ENCODE assay signal across 1 cellular context in genomic region chr3:47475570-47476329, GRCh38.
A peak's percentile ranks its signal among the peaks of the same experiment; 100 is the strongest.
TF ChIP-seq lines count a peak whose summit lies in the region.

SCAP (minus strand) TSS chr3:47475941; CDS start chr3:47442993, 32,948 bp downstream.

TF ChIP-seq in K562, 482 proteins besides CTCF, POLR2A, EP300 and RAD21 (continued from another document and continues in another):
- TF ChIP-seq, protein P1, sequence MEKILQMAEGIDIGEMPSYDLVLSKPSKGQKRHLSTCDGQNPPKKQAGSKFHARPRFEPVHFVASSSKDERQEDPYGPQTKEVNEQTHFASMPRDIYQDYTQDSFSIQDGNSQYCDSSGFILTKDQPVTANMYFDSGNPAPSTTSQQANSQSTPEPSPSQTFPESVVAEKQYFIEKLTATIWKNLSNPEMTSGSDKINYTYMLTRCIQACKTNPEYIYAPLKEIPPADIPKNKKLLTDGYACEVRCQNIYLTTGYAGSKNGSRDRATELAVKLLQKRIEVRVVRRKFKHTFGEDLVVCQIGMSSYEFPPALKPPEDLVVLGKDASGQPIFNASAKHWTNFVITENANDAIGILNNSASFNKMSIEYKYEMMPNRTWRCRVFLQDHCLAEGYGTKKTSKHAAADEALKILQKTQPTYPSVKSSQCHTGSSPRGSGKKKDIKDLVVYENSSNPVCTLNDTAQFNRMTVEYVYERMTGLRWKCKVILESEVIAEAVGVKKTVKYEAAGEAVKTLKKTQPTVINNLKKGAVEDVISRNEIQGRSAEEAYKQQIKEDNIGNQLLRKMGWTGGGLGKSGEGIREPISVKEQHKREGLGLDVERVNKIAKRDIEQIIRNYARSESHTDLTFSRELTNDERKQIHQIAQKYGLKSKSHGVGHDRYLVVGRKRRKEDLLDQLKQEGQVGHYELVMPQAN (IDR thresholded peaks at IDR 0.05; ENCODE audit: borderline replicate concordance): 0 out of 2 replicates have a peak, but pooled peaks have one; percentile 21
- TF ChIP-seq ZNF77 (CRISPR knock-in tag; IDR thresholded peaks at IDR 0.05) (no peak), NR4A1 (CRISPR knock-in tag; IDR thresholded peaks at IDR 0.05) (peak; percentile 89; the same call in 1 of the 2 replicates), NR4A1 (tag; IDR thresholded peaks at IDR 0.05) (0 out of 2 replicates have a peak, but pooled peaks have one; percentile 57), MCM7 (IDR thresholded peaks at IDR 0.05) (no peak), RBFOX2 (IDR thresholded peaks at IDR 0.05; ENCODE audit: low read depth, low read length) (peak; percentile 89), SMARCB1 (IDR thresholded peaks at IDR 0.05; ENCODE audit: insufficient read length, low read depth) (no peak), ZNF589 (CRISPR knock-in tag; IDR thresholded peaks at IDR 0.05; ENCODE audit: low read depth) (no peak), ZNF318 (IDR thresholded peaks at IDR 0.05; ENCODE audit: borderline replicate concordance in 1 of 2, low read depth in 1 of 2) (no peak), POLR3G (IDR thresholded peaks at IDR 0.05; ENCODE audit: extremely low read depth, insufficient read length, insufficient replicate concordance) (no peak), ZNF740 (CRISPR knock-in tag; IDR thresholded peaks at IDR 0.05) (peak; percentile 70; the same call in 1 of the 2 replicates), ZNF740 (tag; IDR thresholded peaks at IDR 0.05) (no peak; a peak in 1 of 4 replicates), RBM15 (IDR thresholded peaks at IDR 0.05; ENCODE audit: insufficient read depth, low read length) (no peak), FOXK1 (CRISPR knock-in tag; IDR thresholded peaks at IDR 0.05; ENCODE audit: borderline replicate concordance) (no peak), TRIM28 (IDR thresholded peaks at IDR 0.05) (peak; percentile 96), DDX20 (tag; IDR thresholded peaks at IDR 0.05; ENCODE audit: low read depth) (no peak), ZC3H11A (IDR thresholded peaks at IDR 0.05; ENCODE audit: low read depth, low read length) (no peak), XRCC5 (IDR thresholded peaks at IDR 0.05; ENCODE audit: low read depth, low read length) (peak; percentile 81; the same call in 1 of the 2 replicates), U2AF1 (optimal IDR thresholded peaks at IDR 0.05; ENCODE audit: low read depth, low read length) (no peak), ZNF217 (CRISPR knock-in tag; IDR thresholded peaks at IDR 0.05) (no peak), CHCHD3 (CRISPR knock-in tag; IDR thresholded peaks at IDR 0.05) (no peak), THRA (IDR thresholded peaks at IDR 0.05) (no peak), ZNF551 (CRISPR knock-in tag; IDR thresholded peaks at IDR 0.05) (no peak), ZNF263 (CRISPR knock-in tag; IDR thresholded peaks at IDR 0.05; ENCODE audit: borderline replicate concordance) (no peak; the same call in 1 of the 2 replicates), NELFE (IDR thresholded peaks at IDR 0.05; ENCODE audit: insufficient read depth, insufficient read length) (no peak), TAF15 (IDR thresholded peaks at IDR 0.05; ENCODE audit: low read depth, low read length) (no peak), WHSC1 (IDR thresholded peaks at IDR 0.05; ENCODE audit: low read length) (no peak), NR0B1 (IDR thresholded peaks at IDR 0.05; ENCODE audit: partially characterized antibody) (no peak), CBX1 (IDR thresholded peaks at IDR 0.05; ENCODE audit: low read depth) (peak; percentile 87), TEAD1 (CRISPR knock-in tag; IDR thresholded peaks at IDR 0.05) (peak; percentile 19 to 89; a peak in 2 of 4 replicates), L3MBTL2 (IDR thresholded peaks at IDR 0.05) (peak; percentile 93), EHMT2 (IDR thresholded peaks at IDR 0.05) (no peak; the same call in none of the 2 replicates), RFX5 (IDR thresholded peaks at IDR 0.05; ENCODE audit: low read depth, low read length) (no peak), NFIX (CRISPR knock-in tag; IDR thresholded peaks at IDR 0.05; ENCODE audit: low read depth) (no peak), MNT (conservative IDR thresholded peaks at IDR 0.05) (no peak), CBFB (CRISPR knock-in tag; IDR thresholded peaks at IDR 0.05) (peak; percentile 49; the same call in 1 of the 2 replicates), ZNF445 (CRISPR knock-in tag; IDR thresholded peaks at IDR 0.05; ENCODE audit: low read depth) (no peak)
- TF ChIP-seq, protein P2, sequence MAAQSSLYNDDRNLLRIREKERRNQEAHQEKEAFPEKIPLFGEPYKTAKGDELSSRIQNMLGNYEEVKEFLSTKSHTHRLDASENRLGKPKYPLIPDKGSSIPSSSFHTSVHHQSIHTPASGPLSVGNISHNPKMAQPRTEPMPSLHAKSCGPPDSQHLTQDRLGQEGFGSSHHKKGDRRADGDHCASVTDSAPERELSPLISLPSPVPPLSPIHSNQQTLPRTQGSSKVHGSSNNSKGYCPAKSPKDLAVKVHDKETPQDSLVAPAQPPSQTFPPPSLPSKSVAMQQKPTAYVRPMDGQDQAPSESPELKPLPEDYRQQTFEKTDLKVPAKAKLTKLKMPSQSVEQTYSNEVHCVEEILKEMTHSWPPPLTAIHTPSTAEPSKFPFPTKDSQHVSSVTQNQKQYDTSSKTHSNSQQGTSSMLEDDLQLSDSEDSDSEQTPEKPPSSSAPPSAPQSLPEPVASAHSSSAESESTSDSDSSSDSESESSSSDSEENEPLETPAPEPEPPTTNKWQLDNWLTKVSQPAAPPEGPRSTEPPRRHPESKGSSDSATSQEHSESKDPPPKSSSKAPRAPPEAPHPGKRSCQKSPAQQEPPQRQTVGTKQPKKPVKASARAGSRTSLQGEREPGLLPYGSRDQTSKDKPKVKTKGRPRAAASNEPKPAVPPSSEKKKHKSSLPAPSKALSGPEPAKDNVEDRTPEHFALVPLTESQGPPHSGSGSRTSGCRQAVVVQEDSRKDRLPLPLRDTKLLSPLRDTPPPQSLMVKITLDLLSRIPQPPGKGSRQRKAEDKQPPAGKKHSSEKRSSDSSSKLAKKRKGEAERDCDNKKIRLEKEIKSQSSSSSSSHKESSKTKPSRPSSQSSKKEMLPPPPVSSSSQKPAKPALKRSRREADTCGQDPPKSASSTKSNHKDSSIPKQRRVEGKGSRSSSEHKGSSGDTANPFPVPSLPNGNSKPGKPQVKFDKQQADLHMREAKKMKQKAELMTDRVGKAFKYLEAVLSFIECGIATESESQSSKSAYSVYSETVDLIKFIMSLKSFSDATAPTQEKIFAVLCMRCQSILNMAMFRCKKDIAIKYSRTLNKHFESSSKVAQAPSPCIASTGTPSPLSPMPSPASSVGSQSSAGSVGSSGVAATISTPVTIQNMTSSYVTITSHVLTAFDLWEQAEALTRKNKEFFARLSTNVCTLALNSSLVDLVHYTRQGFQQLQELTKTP (IDR thresholded peaks at IDR 0.05; ENCODE audit: low read depth in 1 of 2, partially characterized antibody in 2 of 2): peak in 1 of 2 experiments; percentile 75
- TF ChIP-seq, protein P3, sequence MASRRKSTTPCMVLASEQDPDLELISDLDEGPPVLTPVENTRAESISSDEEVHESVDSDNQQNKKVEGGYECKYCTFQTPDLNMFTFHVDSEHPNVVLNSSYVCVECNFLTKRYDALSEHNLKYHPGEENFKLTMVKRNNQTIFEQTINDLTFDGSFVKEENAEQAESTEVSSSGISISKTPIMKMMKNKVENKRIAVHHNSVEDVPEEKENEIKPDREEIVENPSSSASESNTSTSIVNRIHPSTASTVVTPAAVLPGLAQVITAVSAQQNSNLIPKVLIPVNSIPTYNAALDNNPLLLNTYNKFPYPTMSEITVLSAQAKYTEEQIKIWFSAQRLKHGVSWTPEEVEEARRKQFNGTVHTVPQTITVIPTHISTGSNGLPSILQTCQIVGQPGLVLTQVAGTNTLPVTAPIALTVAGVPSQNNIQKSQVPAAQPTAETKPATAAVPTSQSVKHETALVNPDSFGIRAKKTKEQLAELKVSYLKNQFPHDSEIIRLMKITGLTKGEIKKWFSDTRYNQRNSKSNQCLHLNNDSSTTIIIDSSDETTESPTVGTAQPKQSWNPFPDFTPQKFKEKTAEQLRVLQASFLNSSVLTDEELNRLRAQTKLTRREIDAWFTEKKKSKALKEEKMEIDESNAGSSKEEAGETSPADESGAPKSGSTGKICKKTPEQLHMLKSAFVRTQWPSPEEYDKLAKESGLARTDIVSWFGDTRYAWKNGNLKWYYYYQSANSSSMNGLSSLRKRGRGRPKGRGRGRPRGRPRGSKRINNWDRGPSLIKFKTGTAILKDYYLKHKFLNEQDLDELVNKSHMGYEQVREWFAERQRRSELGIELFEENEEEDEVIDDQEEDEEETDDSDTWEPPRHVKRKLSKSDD (conservative IDR thresholded peaks at IDR 0.05; ENCODE audit: low read length): no peak
